ENCODE assay signal across 22 cellular contexts in genomic region chr9:114720296-114720695, GRCh38. TPM values are rescaled to one million over a fixed set of nuclear protein-coding genes. Genes with fewer than 3 reads are reported as not detected.
A peak's percentile ranks its signal among the peaks of the same experiment; 100 is the strongest.
DNase-seq lines count a peak whose midpoint lies in the region; ATAC-seq and TF ChIP-seq lines count a peak whose summit lies in the region.
"Had no signal": no experiment of that assay in that cellular context is flagged by ENCODE, and none has a peak within 500 bp of the region (broad histone marks: within the 10 kb centered on the region; RNA-seq: fewer than 3 reads in every experiment).

No MANE protein-coding gene starts in this region.

- TF ChIP-seq POLR2A in gastrocnemius medialis (IDR thresholded peaks at IDR 0.05): no peak

- H3K36me3 Mint-ChIP-seq in activated CD4-positive, alpha-beta T cell treated with anti-CD3 and anti-CD28 coated beads for 36 hours (ENCODE audit: low read depth): peaks cover 26% of the 10 kb centered on the region
- H3K36me3 Mint-ChIP-seq in activated T-helper 17 cell treated with anti-CD3 and anti-CD28 coated beads, Interleukin-2, amount 50 U/mL, for 72 hours (ENCODE audit: low read depth): peaks cover 6% of the 10 kb centered on the region
- H3K36me3 Mint-ChIP-seq: CD8-positive, alpha-beta T cell had no signal

- H3K27ac ChIP-seq in gastrocnemius medialis: no peak overlapping the region
- H3K27ac ChIP-seq: esophagus squamous epithelium, left lung, ovary, upper lobe of right lung had no signal

- CTCF ChIA-PET in activated CD4-positive, alpha-beta T cell treated with anti-CD3 and anti-CD28 coated beads for 36 hours (lab: Charles Lee): interaction anchor here (0.6 to 0.7 kb wide), 2 partner anchors 15 to 180 kb away, joined by 3 read pairs; no protein-coding TSS in a partner anchor

- H3K4me1 ChIP-seq in gastrocnemius medialis: no peaks in the 10 kb centered on the region
- H3K4me1 ChIP-seq: left lung, upper lobe of right lung had no signal

- H3K27me3 ChIP-seq in gastrocnemius medialis: no peaks in the 10 kb centered on the region
- H3K27me3 ChIP-seq: ovary, upper lobe of right lung had no signal

- H3K9me3 ChIP-seq in gastrocnemius medialis: no peaks in the 10 kb centered on the region
- H3K9me3 ChIP-seq: esophagus squamous epithelium, left lung, ovary, upper lobe of right lung had no signal

- peaks cover 2% of the 10 kb centered on the region for H3K27me3 Mint-ChIP-seq in activated CD4-positive, alpha-beta T cell treated with anti-CD3 and anti-CD28 coated beads for 36 hours
- no peaks in the 10 kb centered on the region for H3K27me3 Mint-ChIP-seq in activated T-helper 17 cell treated with anti-CD3 and anti-CD28 coated beads, Interleukin-2, amount 50 U/mL, for 72 hours

- H3K4me3 ChIP-seq in foreskin fibroblast (ENCODE audit: low read depth in 1 of 2, low read length in 2 of 2) (no peak overlapping the region), gastrocnemius medialis (no peak overlapping the region)
- H3K4me3 ChIP-seq: esophagus squamous epithelium, left lung, ovary, upper lobe of right lung had no signal

- POLR2A ChIA-PET in activated CD4-positive, alpha-beta T cell treated with anti-CD3 and anti-CD28 coated beads for 36 hours (lab: Charles Lee): interaction anchor here (1.2 to 2.4 kb wide), 2 partner anchors 25 to 269 kb away, joined by 4 to 8 read pairs; no protein-coding TSS in a partner anchor

- peaks cover 57% of the 10 kb centered on the region for H3K4me1 Mint-ChIP-seq in activated CD4-positive, alpha-beta T cell treated with anti-CD3 and anti-CD28 coated beads for 36 hours
- peaks cover 39% of the 10 kb centered on the region for H3K4me1 Mint-ChIP-seq in activated T-helper 17 cell treated with anti-CD3 and anti-CD28 coated beads, Interleukin-2, amount 50 U/mL, for 72 hours

- in situ Hi-C loops in gastrocnemius medialis (cut with MboI; ENCODE audit: low sequenced_read_pairs in 4 of 4): no loop called here

- no peak for ATAC-seq in activated CD4-positive, alpha-beta T cell treated with anti-CD3 and anti-CD28 coated beads for 36 hours
- no peak for ATAC-seq in activated T-helper 17 cell treated with anti-CD3 and anti-CD28 coated beads, Interleukin-2, amount 50 U/mL, for 72 hours (replicated peaks)
- ATAC-seq in gastrocnemius medialis (no peak), GM21381 (IDR thresholded peaks at IDR 0.05; ENCODE audit: unreplicated experiment) (no peak)
- ATAC-seq: CD8-positive, alpha-beta T cell; left lung had no signal

- H3K36me3 ChIP-seq in gastrocnemius medialis: no peaks in the 10 kb centered on the region
- H3K36me3 ChIP-seq: esophagus squamous epithelium, left lung, ovary, upper lobe of right lung had no signal

- peaks cover 4% of the 10 kb centered on the region for H3K9me3 Mint-ChIP-seq in activated CD4-positive, alpha-beta T cell treated with anti-CD3 and anti-CD28 coated beads for 36 hours (ENCODE audit: low read depth)
- H3K9me3 Mint-ChIP-seq in activated T-helper 17 cell treated with anti-CD3 and anti-CD28 coated beads, Interleukin-2, amount 50 U/mL, for 72 hours: peaks cover 4% of the 10 kb centered on the region
- H3K9me3 Mint-ChIP-seq: CD8-positive, alpha-beta T cell had no signal

- intact Hi-C loops in activated CD4-positive, alpha-beta T cell treated with anti-CD3 and anti-CD28 coated beads for 36 hours (cut with DNase I, micrococcal nuclease): no loop called here
- intact Hi-C loops in gastrocnemius medialis (cut with DNase I; ENCODE audit: low total_unique reads): no loop called here

- H3K4me3 Mint-ChIP-seq in activated CD4-positive, alpha-beta T cell treated with anti-CD3 and anti-CD28 coated beads for 36 hours: no peak overlapping the region
- peak overlapping the region; percentile 66 for H3K4me3 Mint-ChIP-seq in activated T-helper 17 cell treated with anti-CD3 and anti-CD28 coated beads, Interleukin-2, amount 50 U/mL, for 72 hours
- H3K4me3 Mint-ChIP-seq: CD8-positive, alpha-beta T cell; H9 had no signal

- peak overlapping the region; percentile 96 for H3K27ac Mint-ChIP-seq in activated CD4-positive, alpha-beta T cell treated with anti-CD3 and anti-CD28 coated beads for 36 hours
- peak overlapping the region; percentile 98 for H3K27ac Mint-ChIP-seq in activated T-helper 17 cell treated with anti-CD3 and anti-CD28 coated beads, Interleukin-2, amount 50 U/mL, for 72 hours
- H3K27ac Mint-ChIP-seq: CD8-positive, alpha-beta T cell had no signal

- TF ChIP-seq CTCF in foreskin fibroblast (IDR thresholded peaks at IDR 0.05; ENCODE audit: low read depth, low read length) (no peak), gastrocnemius medialis (IDR thresholded peaks at IDR 0.05 in 4 of 5, conservative IDR thresholded peaks at IDR 0.05 in 1 of 5) (no peak)

- no peak for DNase-seq in activated CD4-positive, alpha-beta T cell treated with anti-CD3 and anti-CD28 coated beads for 36 hours
- DNase-seq in activated CD4-positive, alpha-beta T cell treated with anti-CD3 and anti-CD28 coated beads for 1 hour: no peak
- DNase-seq in M059J (ENCODE audit: low read depth) (peak; percentile 95), foreskin fibroblast (peak; percentile 41 to 64), gastrocnemius medialis (no peak), iPS-NIHi11 (ENCODE audit: low spot score) (no peak)
- DNase-seq: activated CD4-positive, alpha-beta T cell treated with anti-CD3 and anti-CD28 coated beads for 48 hours; CD8-positive, alpha-beta T cell; dermis blood vessel endothelial cell; esophagus squamous epithelium; H9; hypothalamus; left lung; NCI-H1105; NCI-H2171; NK-92 treated with Interleukin-12 subunit alpha and Interleukin-12 subunit beta, amount 100 ng/mL, for 24 hours; ovary; SHP77; T-helper 9 cell; upper lobe of right lung had no signal

RNA-seq across cellular contexts. Expression of gene TEX48, which starts 38.3 kb away (rescaled TPM):
- total RNA-seq in activated CD4-positive, alpha-beta T cell treated with anti-CD3 and anti-CD28 coated beads for 36 hours: under 1 TPM; 0.69 to 0.75 TPM
- not detected in 2 replicates for total RNA-seq in M059J (2014; rRNA removed; shearing (Covaris generic))
- under 1 TPM; 0.42 to 0.67 TPM for total RNA-seq in activated T-helper 17 cell treated with anti-CD3 and anti-CD28 coated beads, Interleukin-2, amount 50 U/mL, for 72 hours
- total RNA-seq in gastrocnemius medialis: not detected
- total RNA-seq: CD8-positive, alpha-beta T cell; dermis blood vessel endothelial cell; esophagus squamous epithelium; H9; left lung; ovary; upper lobe of right lung had no signal

Comparison
In these comparisons a context has a peak if more than half of its experiments do, and no peak if none do; other contexts are left out.
1. DNase-seq: peak in M059J (single experiment) and foreskin fibroblast (2 of 2); none in activated CD4-positive, alpha-beta T cell treated with anti-CD3 and anti-CD28 coated beads for 36 hours (single experiment), activated CD4-positive, alpha-beta T cell treated with anti-CD3 and anti-CD28 coated beads for 1 hour (single experiment), gastrocnemius medialis (0 of 2) and iPS-NIHi11 (single experiment).